In the genomic region with DNA sequence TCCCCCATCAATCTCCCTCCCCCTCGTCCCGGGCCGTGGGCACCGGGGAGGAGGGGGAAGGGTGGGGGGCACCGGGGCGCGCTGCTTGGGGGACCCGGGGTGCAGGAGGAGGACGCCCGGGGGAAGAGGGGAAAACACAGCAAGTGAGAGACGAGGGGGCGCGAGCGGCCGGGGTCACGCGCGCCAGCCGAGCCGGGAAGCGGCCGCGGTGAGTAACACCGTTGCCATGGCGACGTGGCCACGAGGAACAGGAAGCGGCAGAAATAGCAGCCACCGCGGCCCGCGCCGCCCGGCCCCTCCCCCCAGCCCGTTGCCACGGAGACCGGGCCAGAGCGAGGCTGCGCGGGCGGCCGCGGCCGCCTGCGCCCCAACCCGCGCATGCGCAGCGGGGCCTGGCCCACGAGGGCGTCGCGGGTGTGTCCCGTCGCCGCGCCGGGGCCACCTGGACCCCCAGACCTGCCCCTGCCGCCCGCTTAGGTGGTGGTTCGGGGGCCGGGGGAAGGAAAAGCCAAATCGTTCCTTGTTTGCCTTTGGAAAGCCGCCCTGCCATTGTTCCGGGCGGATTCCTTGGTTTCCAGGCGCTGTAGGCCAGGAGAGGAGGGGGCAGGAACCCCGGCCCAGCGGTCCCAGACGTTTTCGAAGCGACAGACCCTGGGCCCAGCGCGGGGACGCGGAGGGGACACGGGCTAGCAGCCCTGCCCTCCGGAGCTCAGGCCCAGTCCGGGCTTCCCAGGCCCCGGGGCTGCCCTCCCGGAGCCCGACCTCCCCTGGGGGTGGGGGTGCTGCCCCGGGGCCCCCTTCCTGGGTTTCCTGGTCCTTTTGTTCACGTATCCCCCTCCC, we compare ENCODE assay signal across 9 cellular contexts.
DNase-seq lines count a peak whose midpoint lies in the region; ATAC-seq, FAIRE-seq and TF ChIP-seq lines count a peak whose summit lies in the region.
"Had no signal": no experiment of that assay in that cellular context is flagged by ENCODE, and none has a peak within 500 bp of the region (broad histone marks: within the 10 kb centered on the region; RNA-seq: fewer than 3 reads in every experiment).

No MANE protein-coding gene starts in this region.

- no peak for TF ChIP-seq CTCF in C4-2B (conservative IDR thresholded peaks at IDR 0.05)
- TF ChIP-seq CTCF in HepG2 (CRISPR knock-in tag; IDR thresholded peaks at IDR 0.05): 0 out of 2 replicates have a peak, but pooled peaks have one; percentile 22

- TF ChIP-seq POLR2A in HepG2 (IDR thresholded peaks at IDR 0.05; ENCODE audit: insufficient read depth in 1 of 2, low read depth in 2 of 2, low read length in 2 of 2): no peak

- H3K27ac ChIP-seq in C4-2B: peak overlapping the region; percentile 92
- peak overlapping the region; percentile 95 for H3K27ac ChIP-seq in HepG2 (ENCODE audit: extremely low read length, insufficient read depth, low read length)

- H3K4me2 ChIP-seq in HepG2 (ENCODE audit: low read depth, low read length): peak overlapping the region; percentile 100

- H3K9me3 ChIP-seq in HepG2 (ENCODE audit: low read length): no peaks in the 10 kb centered on the region

- H3K4me3 ChIP-seq in HepG2 (replicated peaks in 1 of 3; ENCODE audit: insufficient read depth in 1 of 3, low read depth in 2 of 3, low read length in 3 of 3): peak overlapping the region; percentile 61 to 80 (median 66)

- intact Hi-C loops in HepG2 (cut with micrococcal nuclease; ENCODE audit: unreplicated experiment): no loop called here

- FAIRE-seq in HepG2 (lab: Jason Lieb, UNC): no peak
- FAIRE-seq: endometrium had no signal

- TF ChIP-seq EP300 in HepG2 (IDR thresholded peaks at IDR 0.05; ENCODE audit: low read depth in 2 of 2, low read length in 2 of 2) (peak in 1 of 2 experiments; percentile 31; a peak in 1 of 4 replicates), HepG2 (CRISPR knock-in tag; IDR thresholded peaks at IDR 0.05; ENCODE audit: borderline replicate concordance) (no peak)

- POLR2A ChIA-PET in HepG2 (lab: Yijun Ruan, JAX): interaction anchor here (0.9 to 2.1 kb wide), 6 partner anchors 22 to 144 kb away, joined by 3 to 8 read pairs (median 4); no protein-coding TSS in a partner anchor

- TSS peak; percentile 85 for BruUV-seq in HepG2 (replicated peaks; lab: Mats Ljungman, UMichigan)

- H3K9ac ChIP-seq in HepG2 (ENCODE audit: insufficient read depth, low read depth, low read length): peak overlapping the region; percentile 95

- ATAC-seq in GM19397 (IDR thresholded peaks at IDR 0.05; ENCODE audit: unreplicated experiment) (peak; percentile 79), HG03565 (IDR thresholded peaks at IDR 0.05; ENCODE audit: unreplicated experiment) (peak; percentile 82), HepG2 (peak; percentile 36)

- TF ChIP-seq RAD21 in HepG2 (CRISPR knock-in tag; IDR thresholded peaks at IDR 0.05): no peak

- no peaks in the 10 kb centered on the region for H3K79me2 ChIP-seq in HepG2 (ENCODE audit: insufficient read depth, low read length)

- no peak overlapping the region for H2AFZ ChIP-seq in HepG2 (ENCODE audit: low read length)

- CTCF ChIA-PET in HepG2 (lab: Yijun Ruan, JAX; ENCODE audit: low intra/inter-chr PET ratio, low total read pairs): no interaction called here

- 0 out of 5 replicates have a peak, but pooled peaks cover 0 to 2% of the 10 kb centered on the region in 2 experiments for H3K27me3 ChIP-seq in HepG2 (ENCODE audit: control insufficient read depth in 1 of 2, insufficient read depth in 2 of 2, low read length in 2 of 2)

- H3K4me1 ChIP-seq in HepG2 (ENCODE audit: insufficient read depth, low read length): peaks cover 77% of the 10 kb centered on the region

- in situ Hi-C loops in HepG2 (cut with HindIII; ENCODE audit: extremely low pct_ligation_motif_present, low pct_unique_long_range_greater_than_20kb): no loop called here

- H3K36me3 ChIP-seq in HepG2 (replicated peaks in 1 of 2; ENCODE audit: control insufficient read depth in 1 of 2, insufficient read depth in 2 of 2, low read length in 2 of 2): no peaks in the 10 kb centered on the region

- 0% methylated on average over 19 of the region's 84 CpGs for WGBS in HepG2 (ENCODE audit: low lambda C conversion rate)

- DNase-seq in NCI-H748 treated with DMSO at 0.1 percent for 48 hours (lab: John Stamatoyannopoulos, UW): peak; percentile 91
- peak; percentile 98 to 99 for DNase-seq in activated CD4-positive, alpha-beta T cell treated with anti-CD3 and anti-CD28 coated beads, Interleukin-2, amount 50 U/mL, for 4 hours
- DNase-seq in dermis blood vessel endothelial cell: peak; percentile 98
- DNase-seq in HepG2 (ENCODE audit: low spot score): peak; percentile 90
- peak; percentile 99 for DNase-seq in stimulated activated CD4-positive, alpha-beta T cell treated with anti-CD3 and anti-CD28 coated beads, Interleukin-2, amount 100 ng/mL, for 4 hours (ENCODE audit: low read depth)

- H4K20me1 ChIP-seq in HepG2 (ENCODE audit: insufficient read depth, low read length): no peaks in the 10 kb centered on the region

TF ChIP-seq in HepG2, 621 proteins besides CTCF, POLR2A, EP300 and RAD21 (continues in another document):
- TF ChIP-seq, protein P1, sequence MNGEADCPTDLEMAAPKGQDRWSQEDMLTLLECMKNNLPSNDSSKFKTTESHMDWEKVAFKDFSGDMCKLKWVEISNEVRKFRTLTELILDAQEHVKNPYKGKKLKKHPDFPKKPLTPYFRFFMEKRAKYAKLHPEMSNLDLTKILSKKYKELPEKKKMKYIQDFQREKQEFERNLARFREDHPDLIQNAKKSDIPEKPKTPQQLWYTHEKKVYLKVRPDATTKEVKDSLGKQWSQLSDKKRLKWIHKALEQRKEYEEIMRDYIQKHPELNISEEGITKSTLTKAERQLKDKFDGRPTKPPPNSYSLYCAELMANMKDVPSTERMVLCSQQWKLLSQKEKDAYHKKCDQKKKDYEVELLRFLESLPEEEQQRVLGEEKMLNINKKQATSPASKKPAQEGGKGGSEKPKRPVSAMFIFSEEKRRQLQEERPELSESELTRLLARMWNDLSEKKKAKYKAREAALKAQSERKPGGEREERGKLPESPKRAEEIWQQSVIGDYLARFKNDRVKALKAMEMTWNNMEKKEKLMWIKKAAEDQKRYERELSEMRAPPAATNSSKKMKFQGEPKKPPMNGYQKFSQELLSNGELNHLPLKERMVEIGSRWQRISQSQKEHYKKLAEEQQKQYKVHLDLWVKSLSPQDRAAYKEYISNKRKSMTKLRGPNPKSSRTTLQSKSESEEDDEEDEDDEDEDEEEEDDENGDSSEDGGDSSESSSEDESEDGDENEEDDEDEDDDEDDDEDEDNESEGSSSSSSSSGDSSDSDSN (CRISPR knock-in tag; IDR thresholded peaks at IDR 0.05): no peak; the same call in 1 of the 2 replicates
- TF ChIP-seq, protein P2, sequence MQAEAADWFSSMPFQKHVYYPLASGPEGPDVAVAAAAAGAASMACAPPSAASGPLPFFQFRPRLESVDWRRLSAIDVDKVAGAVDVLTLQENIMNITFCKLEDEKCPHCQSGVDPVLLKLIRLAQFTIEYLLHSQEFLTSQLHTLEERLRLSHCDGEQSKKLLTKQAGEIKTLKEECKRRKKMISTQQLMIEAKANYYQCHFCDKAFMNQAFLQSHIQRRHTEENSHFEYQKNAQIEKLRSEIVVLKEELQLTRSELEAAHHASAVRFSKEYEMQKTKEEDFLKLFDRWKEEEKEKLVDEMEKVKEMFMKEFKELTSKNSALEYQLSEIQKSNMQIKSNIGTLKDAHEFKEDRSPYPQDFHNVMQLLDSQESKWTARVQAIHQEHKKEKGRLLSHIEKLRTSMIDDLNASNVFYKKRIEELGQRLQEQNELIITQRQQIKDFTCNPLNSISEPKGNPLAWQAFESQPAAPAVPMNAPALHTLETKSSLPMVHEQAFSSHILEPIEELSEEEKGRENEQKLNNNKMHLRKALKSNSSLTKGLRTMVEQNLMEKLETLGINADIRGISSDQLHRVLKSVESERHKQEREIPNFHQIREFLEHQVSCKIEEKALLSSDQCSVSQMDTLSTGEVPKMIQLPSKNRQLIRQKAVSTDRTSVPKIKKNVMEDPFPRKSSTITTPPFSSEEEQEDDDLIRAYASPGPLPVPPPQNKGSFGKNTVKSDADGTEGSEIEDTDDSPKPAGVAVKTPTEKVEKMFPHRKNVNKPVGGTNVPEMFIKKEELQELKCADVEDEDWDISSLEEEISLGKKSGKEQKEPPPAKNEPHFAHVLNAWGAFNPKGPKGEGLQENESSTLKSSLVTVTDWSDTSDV (CRISPR knock-in tag; IDR thresholded peaks at IDR 0.05): no peak
- TF ChIP-seq, protein P3, sequence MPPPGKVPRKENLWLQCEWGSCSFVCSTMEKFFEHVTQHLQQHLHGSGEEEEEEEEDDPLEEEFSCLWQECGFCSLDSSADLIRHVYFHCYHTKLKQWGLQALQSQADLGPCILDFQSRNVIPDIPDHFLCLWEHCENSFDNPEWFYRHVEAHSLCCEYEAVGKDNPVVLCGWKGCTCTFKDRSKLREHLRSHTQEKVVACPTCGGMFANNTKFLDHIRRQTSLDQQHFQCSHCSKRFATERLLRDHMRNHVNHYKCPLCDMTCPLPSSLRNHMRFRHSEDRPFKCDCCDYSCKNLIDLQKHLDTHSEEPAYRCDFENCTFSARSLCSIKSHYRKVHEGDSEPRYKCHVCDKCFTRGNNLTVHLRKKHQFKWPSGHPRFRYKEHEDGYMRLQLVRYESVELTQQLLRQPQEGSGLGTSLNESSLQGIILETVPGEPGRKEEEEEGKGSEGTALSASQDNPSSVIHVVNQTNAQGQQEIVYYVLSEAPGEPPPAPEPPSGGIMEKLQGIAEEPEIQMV (CRISPR knock-in tag; IDR thresholded peaks at IDR 0.05; ENCODE audit: low read depth): no peak
- TF ChIP-seq ZNF598 (CRISPR knock-in tag; IDR thresholded peaks at IDR 0.05; ENCODE audit: borderline replicate concordance) (no peak), HNRNPUL1 (IDR thresholded peaks at IDR 0.05; ENCODE audit: low read depth, low read length) (no peak), ZNF160 (CRISPR knock-in tag; IDR thresholded peaks at IDR 0.05) (no peak), ARHGAP35 (CRISPR knock-in tag; IDR thresholded peaks at IDR 0.05; ENCODE audit: borderline replicate concordance) (no peak), CAMTA2 (CRISPR knock-in tag; IDR thresholded peaks at IDR 0.05; ENCODE audit: borderline replicate concordance) (no peak), ZNF251 (CRISPR knock-in tag; IDR thresholded peaks at IDR 0.05) (no peak), BRCA1 (CRISPR knock-in tag; IDR thresholded peaks at IDR 0.05) (0 out of 2 replicates have a peak, but pooled peaks have one; percentile 2), RARG (CRISPR knock-in tag; IDR thresholded peaks at IDR 0.05; ENCODE audit: low read depth) (no peak)
- TF ChIP-seq, protein P4, sequence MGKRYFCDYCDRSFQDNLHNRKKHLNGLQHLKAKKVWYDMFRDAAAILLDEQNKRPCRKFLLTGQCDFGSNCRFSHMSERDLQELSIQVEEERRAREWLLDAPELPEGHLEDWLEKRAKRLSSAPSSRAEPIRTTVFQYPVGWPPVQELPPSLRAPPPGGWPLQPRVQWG (CRISPR knock-in tag; IDR thresholded peaks at IDR 0.05; ENCODE audit: borderline replicate concordance, low read depth): no peak
- TF ChIP-seq, protein P5, sequence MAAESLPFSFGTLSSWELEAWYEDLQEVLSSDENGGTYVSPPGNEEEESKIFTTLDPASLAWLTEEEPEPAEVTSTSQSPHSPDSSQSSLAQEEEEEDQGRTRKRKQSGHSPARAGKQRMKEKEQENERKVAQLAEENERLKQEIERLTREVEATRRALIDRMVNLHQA (CRISPR knock-in tag; IDR thresholded peaks at IDR 0.05): no peak

Comparison
In these comparisons a context has a peak if more than half of its experiments do, and no peak if none do; other contexts are left out.
1. Peak in every context shown above with its lines: DNase-seq, ATAC-seq, H3K4me3 ChIP-seq and H3K27ac ChIP-seq.